7 cellular contexts compared by ENCODE assay signal in genomic region chr4:102918859-102919258, GRCh38.
"Had no signal": no experiment of that assay in that cellular context is flagged by ENCODE, and none has a peak within 500 bp of the region (broad histone marks: within the 10 kb centered on the region; RNA-seq: fewer than 3 reads in every experiment).

No MANE protein-coding gene starts in this region.

- DNase-seq: IMR-90, KBM-7, KG1 had no signal

- FAIRE-seq: HepG2, HTR-8/SVneo had no signal

- H3K9ac ChIP-seq: KMS-11 had no signal

- H3K27ac ChIP-seq: HL-60, KMS-11 had no signal

- H3K4me2 ChIP-seq: KMS-11 had no signal
